8 cellular contexts compared by ENCODE assay signal in the genomic region with DNA sequence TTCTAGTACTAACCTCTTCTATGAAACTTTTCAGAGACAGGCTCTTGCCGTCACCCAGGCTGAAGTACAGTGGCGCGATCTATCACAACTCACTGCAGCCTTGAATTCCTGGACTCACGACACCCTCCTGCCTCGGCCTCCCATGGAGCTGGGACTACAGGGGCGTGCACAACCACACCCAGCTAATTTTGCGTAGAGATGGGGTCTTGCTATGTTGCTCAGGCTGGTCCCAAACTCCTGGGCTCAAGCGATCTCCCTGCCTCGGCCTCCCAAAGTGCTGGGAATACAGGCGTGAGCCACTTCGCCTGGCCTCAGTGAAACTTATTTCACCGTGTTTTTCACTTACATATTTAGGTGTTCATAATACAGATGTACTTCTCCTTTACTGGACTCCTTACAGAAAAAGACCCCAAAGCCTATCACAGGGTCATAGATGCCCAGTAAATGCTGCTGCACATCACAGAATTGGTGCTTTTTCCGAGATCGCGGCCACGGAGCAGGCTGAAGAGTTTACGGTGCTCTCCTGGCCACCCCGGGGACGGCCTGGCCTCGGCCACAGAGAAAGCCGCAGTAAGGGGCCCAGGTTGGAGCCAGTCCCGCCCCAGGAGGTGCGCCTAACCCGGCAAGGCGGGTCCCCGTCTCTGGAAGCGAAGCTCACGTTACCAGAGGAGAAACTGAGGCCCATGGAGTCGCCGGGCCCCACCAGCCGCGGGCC. TPM values are rescaled to one million over a fixed set of nuclear protein-coding genes. Genes with fewer than 3 reads are reported as not detected.
DNase-seq lines count a peak whose midpoint lies in the region; ATAC-seq and TF ChIP-seq lines count a peak whose summit lies in the region.

No MANE protein-coding gene starts in this region.

- H3K4me2 ChIP-seq in Karpas-422 (ENCODE audit: low read depth, low read length, poor library complexity, severe bottlenecking) = peak overlapping the region; percentile 87

- peaks cover 26% of the 10 kb centered on the region for H3K79me2 ChIP-seq in Karpas-422 (ENCODE audit: low read length)

- H3K4me1 ChIP-seq in Karpas-422 (ENCODE audit: low read length) = peaks cover 21% of the 10 kb centered on the region
- H3K4me1 ChIP-seq in breast epithelium = no peaks in the 10 kb centered on the region

- DNase-seq in Karpas-422 = peak; percentile 61
- no peak for DNase-seq in breast epithelium (ENCODE audit: low spot score in 2 of 2)
- no peak for DNase-seq in lower leg skin (ENCODE audit: low spot score in 2 of 2)
- DNase-seq in ureter (ENCODE audit: low spot score) = peak; percentile 62
- DNase-seq in NCI-H1105 (lab: John Stamatoyannopoulos, UW) = no peak
- DNase-seq in NCI-H2107 (lab: John Stamatoyannopoulos, UW) = no peak

- no peaks in the 10 kb centered on the region for H3K27me3 ChIP-seq in Karpas-422 (ENCODE audit: low read length)
- H3K27me3 ChIP-seq in breast epithelium = no peaks in the 10 kb centered on the region

- no peaks in the 10 kb centered on the region for H3K9me3 ChIP-seq in Karpas-422 (ENCODE audit: low read length)
- no peaks in the 10 kb centered on the region for H3K9me3 ChIP-seq in breast epithelium

- H3K36me3 ChIP-seq in Karpas-422 (ENCODE audit: insufficient read depth, low read length) (peaks cover 15% of the 10 kb centered on the region), breast epithelium (peaks cover 15% of the 10 kb centered on the region)

- TF ChIP-seq CTCF in C4-2B (conservative IDR thresholded peaks at IDR 0.05) (no peak), breast epithelium (IDR thresholded peaks at IDR 0.05) (no peak), lower leg skin (IDR thresholded peaks at IDR 0.05) (no peak)

- peak overlapping the region; percentile 96 for H3K9ac ChIP-seq in Karpas-422 (ENCODE audit: low read length)

- H3K27ac ChIP-seq in C4-2B (peak overlapping the region; percentile 91), Karpas-422 (ENCODE audit: low read length) (peak overlapping the region; percentile 35; the same call in 1 of the 2 replicates), breast epithelium (peak overlapping the region; percentile 85 to 89)

- intact Hi-C loops in breast epithelium (cut with DNase I; ENCODE audit: low total_unique reads) = no loop called here
- intact Hi-C loops in lower leg skin (cut with DNase I; ENCODE audit: low total_unique reads) = no loop called here

- H4K20me1 ChIP-seq in Karpas-422 (ENCODE audit: insufficient read depth, low read depth, low read length) = no peaks in the 10 kb centered on the region

- ATAC-seq in GM19467 (IDR thresholded peaks at IDR 0.05; ENCODE audit: unreplicated experiment) = peak; percentile 11

- no peaks in the 10 kb centered on the region for H3K9me2 ChIP-seq in Karpas-422 (replicated peaks; ENCODE audit: insufficient read depth, low read length)

- no peak for TF ChIP-seq POLR2A in breast epithelium (IDR thresholded peaks at IDR 0.05)
- no peak for TF ChIP-seq POLR2A in lower leg skin (IDR thresholded peaks at IDR 0.05)

- 9 to 15% methylated on average over 17 to 30 of the region's 32 CpGs for WGBS in lower leg skin, 2 donors

- H2AFZ ChIP-seq in Karpas-422 (ENCODE audit: low read length) = 0 out of 2 replicates have a peak overlapping the region, but pooled peaks have one; percentile 28

- H3K4me3 ChIP-seq in Karpas-422 (ENCODE audit: low read length) (peak overlapping the region; percentile 96), breast epithelium (peak overlapping the region; percentile 83 to 92 (median 88)), lower leg skin (ENCODE audit: low read depth, poor library complexity, severe bottlenecking) (peak overlapping the region; percentile 80)

RNA-seq across cellular contexts. Expression of a gene that starts 0.6 kb away (rescaled TPM):
- total RNA-seq in Karpas-422 (2014; rRNA removed; shearing (Covaris generic); ENCODE audit: low replicate concordance) = 27.5 and 43.4 TPM in 2 replicates
- total RNA-seq in breast epithelium (10 to 100 TPM; 31.0 to 39.3 (median 32.1) TPM), lower leg skin (10 to 100 TPM; 32.2 to 52.1 (median 40.3) TPM), ureter (33.0 TPM)

RNA-seq across cellular contexts. Expression of a gene that starts 20.3 kb away (rescaled TPM):
- 37.2 and 50.9 TPM in 2 replicates for total RNA-seq in Karpas-422 (2014; rRNA removed; shearing (Covaris generic); ENCODE audit: low replicate concordance)
- 10 to 100 TPM; 29.6 to 93.0 (median 40.6) TPM for total RNA-seq in breast epithelium
- 10 to 100 TPM; 31.8 to 66.2 (median 47.7) TPM for total RNA-seq in lower leg skin
- total RNA-seq in ureter = 49.6 TPM

RNA-seq across cellular contexts. Expression of a gene that starts 46.5 kb away (rescaled TPM):
- not detected in 2 replicates for total RNA-seq in Karpas-422 (2014; rRNA removed; shearing (Covaris generic); ENCODE audit: low replicate concordance)
- 100 to 1,000 TPM in 1 of 3 donors, 10 to 100 TPM in 2; 10.4 to 109 (median 21.3) TPM for total RNA-seq in breast epithelium
- total RNA-seq in lower leg skin = 10 to 100 TPM in 1 of 4 donors, 1 to 10 TPM in 3; 1.3 to 12.0 (median 5.6) TPM
- total RNA-seq in ureter = 4.6 TPM

RNA-seq across cellular contexts. Expression of a gene that starts 55.7 kb away (rescaled TPM):
- 49.0 and 51.2 TPM in 2 replicates for total RNA-seq in Karpas-422 (2014; rRNA removed; shearing (Covaris generic); ENCODE audit: low replicate concordance)
- total RNA-seq in breast epithelium (10 to 100 TPM; 53.7 to 57.4 (median 56.3) TPM), lower leg skin (10 to 100 TPM; 22.6 to 33.6 (median 28.8) TPM), ureter (65.0 TPM)

Comparison
In these comparisons a context has a peak if more than half of its experiments do, and no peak if none do; other contexts are left out.
1. H3K27ac ChIP-seq: peak in every context shown above with its lines; median percentile 91 in C4-2B; 87 in breast epithelium; 35 in Karpas-422.
2. DNase-seq: peak in Karpas-422 (single experiment) and ureter (single experiment); none in breast epithelium (0 of 2), lower leg skin (0 of 2), NCI-H1105 (single experiment) and NCI-H2107 (single experiment).
3. Peak in every context shown above with its lines, with median percentiles within 50 percentile points of each other: H3K4me3 ChIP-seq.